Comparison of ENCODE assay signal across 8 cellular contexts in the genomic region with DNA sequence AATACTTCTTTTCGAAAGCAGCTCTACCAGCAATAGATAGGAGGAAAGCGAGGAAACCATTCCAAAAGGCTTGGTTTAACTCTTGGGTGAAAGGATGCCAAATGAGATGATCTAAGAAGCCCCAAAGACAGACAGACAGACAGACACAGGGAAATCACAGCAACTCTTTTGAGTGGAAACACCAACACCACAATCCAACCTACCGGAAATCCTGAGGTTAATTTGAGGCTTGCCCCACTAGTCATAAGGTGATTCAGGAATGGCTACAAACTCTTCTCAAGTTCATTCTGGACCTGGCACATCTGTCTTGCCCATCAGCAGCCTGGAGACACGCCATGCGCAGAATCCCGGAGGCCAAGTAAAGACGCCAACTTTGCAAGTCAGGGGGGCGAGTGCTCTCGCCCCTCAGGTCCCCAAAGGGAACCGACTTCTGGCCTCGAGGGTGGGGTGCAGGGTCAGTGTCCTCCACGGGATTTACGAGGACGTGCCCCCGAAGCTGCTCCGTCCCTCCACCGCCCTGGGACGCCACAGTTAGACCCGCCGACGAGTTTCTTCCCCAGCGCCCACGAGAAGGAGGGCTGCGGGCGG. TPM values are rescaled to one million over a fixed set of nuclear protein-coding genes. Genes with fewer than 3 reads are reported as not detected.
DNase-seq lines count a peak whose midpoint lies in the region; ATAC-seq lines count a peak whose summit lies in the region.

No MANE protein-coding gene starts in this region.

- H3K36me3 ChIP-seq in endocrine pancreas (ENCODE audit: control insufficient read depth, insufficient read depth, low read length) (no peaks in the 10 kb centered on the region), stomach smooth muscle (ENCODE audit: control insufficient read depth in 2 of 2, insufficient read depth in 2 of 2, low read length in 2 of 2) (no peaks in the 10 kb centered on the region)

- H3K4me3 ChIP-seq in endocrine pancreas (ENCODE audit: control insufficient read depth, insufficient read depth, low read length) (peak overlapping the region; percentile 97), stomach smooth muscle (ENCODE audit: low read length in 2 of 2) (peak overlapping the region; percentile 89)

- H3K9ac ChIP-seq in endocrine pancreas (ENCODE audit: control insufficient read depth, insufficient read depth, low read length): peak overlapping the region; percentile 71
- H3K9ac ChIP-seq in stomach smooth muscle (ENCODE audit: low read length in 2 of 2): peak overlapping the region; percentile 58 to 61

- peak; percentile 69 for DNase-seq in activated naive CD4-positive, alpha-beta T cell treated with anti-CD3 and anti-CD28 coated beads for 36 hours
- no peak for DNase-seq in activated naive CD4-positive, alpha-beta T cell treated with anti-CD3 and anti-CD28 coated beads, Interleukin-2, amount 50 U/mL, for 16 hours
- peak; percentile 57 for DNase-seq in HT-29 (ENCODE audit: low spot score)
- peak; percentile 11 to 16 for DNase-seq in activated CD4-positive, alpha-beta T cell treated with anti-CD3 and anti-CD28 coated beads for 4 hours
- peak; percentile 27 for DNase-seq in midbrain (lab: John Stamatoyannopoulos, UW)

- H3K4me1 ChIP-seq in endocrine pancreas (ENCODE audit: control insufficient read depth, insufficient read depth, low read length): no peaks in the 10 kb centered on the region
- H3K4me1 ChIP-seq in stomach smooth muscle (ENCODE audit: control insufficient read depth, insufficient read depth, low read length): peaks cover 4% of the 10 kb centered on the region

- intact Hi-C loops in activated naive CD4-positive, alpha-beta T cell treated with anti-CD3 and anti-CD28 coated beads for 36 hours (cut with micrococcal nuclease): loop anchor here (1.0 to 5.0 kb wide), 5 partner anchors 33 to 258 kb away; no protein-coding TSS in a partner anchor

- no peaks in the 10 kb centered on the region for H3K9me3 Mint-ChIP-seq in activated naive CD4-positive, alpha-beta T cell treated with anti-CD3 and anti-CD28 coated beads for 36 hours

- CTCF ChIA-PET in activated naive CD4-positive, alpha-beta T cell treated with anti-CD3 and anti-CD28 coated beads for 36 hours (lab: Charles Lee): interaction anchor here (0.7 to 1.3 kb wide), 6 partner anchors 35 to 75 kb away, joined by 3 read pairs; no protein-coding TSS in a partner anchor

- H3K9me3 ChIP-seq in endocrine pancreas (ENCODE audit: control insufficient read depth, low read length) (no peaks in the 10 kb centered on the region), stomach smooth muscle (ENCODE audit: control insufficient read depth in 2 of 2, low read length in 2 of 2) (no peaks in the 10 kb centered on the region)

- H3K4me1 Mint-ChIP-seq in activated naive CD4-positive, alpha-beta T cell treated with anti-CD3 and anti-CD28 coated beads for 36 hours (ENCODE audit: low read depth): peaks cover 13% of the 10 kb centered on the region

- no peaks in the 10 kb centered on the region for H3K36me3 Mint-ChIP-seq in activated naive CD4-positive, alpha-beta T cell treated with anti-CD3 and anti-CD28 coated beads for 36 hours (ENCODE audit: low read depth)

- H3K4me3 Mint-ChIP-seq in activated naive CD4-positive, alpha-beta T cell treated with anti-CD3 and anti-CD28 coated beads for 36 hours: peak overlapping the region; percentile 70

- no peak overlapping the region for H3K27ac Mint-ChIP-seq in activated naive CD4-positive, alpha-beta T cell treated with anti-CD3 and anti-CD28 coated beads for 36 hours

- H3K27me3 ChIP-seq in endocrine pancreas (ENCODE audit: control insufficient read depth, insufficient read depth, low read length) (no peaks in the 10 kb centered on the region), stomach smooth muscle (ENCODE audit: control insufficient read depth in 1 of 2, insufficient read depth in 2 of 2, low read length in 2 of 2) (no peaks in the 10 kb centered on the region)

- peak overlapping the region; percentile 95 for H3K27ac ChIP-seq in stomach smooth muscle (ENCODE audit: low read length)

- peaks cover 35% of the 10 kb centered on the region for H3K27me3 Mint-ChIP-seq in activated naive CD4-positive, alpha-beta T cell treated with anti-CD3 and anti-CD28 coated beads for 36 hours (ENCODE audit: low read depth)

- ATAC-seq in HG03108 (IDR thresholded peaks at IDR 0.05; ENCODE audit: unreplicated experiment): no peak

RNA-seq across cellular contexts. Expression of a gene that starts 0.8 kb away (rescaled TPM):
- total RNA-seq in activated naive CD4-positive, alpha-beta T cell treated with anti-CD3 and anti-CD28 coated beads for 36 hours: 10 to 100 TPM; 13.8 to 14.0 TPM
- total RNA-seq in HT-29 (2014; rRNA removed; shearing (Covaris generic)): 17.1 and 19.5 TPM in 2 replicates

RNA-seq across cellular contexts. Expression of a gene that starts 47.7 kb away (rescaled TPM):
- total RNA-seq in activated naive CD4-positive, alpha-beta T cell treated with anti-CD3 and anti-CD28 coated beads for 36 hours: 1,000 to 10,000 TPM; 1,793 to 1,819 TPM
- 1,169 and 1,308 TPM in 2 replicates for total RNA-seq in HT-29 (2014; rRNA removed; shearing (Covaris generic))
